Comparison of ENCODE assay signal across 25 cellular contexts in the genomic region with DNA sequence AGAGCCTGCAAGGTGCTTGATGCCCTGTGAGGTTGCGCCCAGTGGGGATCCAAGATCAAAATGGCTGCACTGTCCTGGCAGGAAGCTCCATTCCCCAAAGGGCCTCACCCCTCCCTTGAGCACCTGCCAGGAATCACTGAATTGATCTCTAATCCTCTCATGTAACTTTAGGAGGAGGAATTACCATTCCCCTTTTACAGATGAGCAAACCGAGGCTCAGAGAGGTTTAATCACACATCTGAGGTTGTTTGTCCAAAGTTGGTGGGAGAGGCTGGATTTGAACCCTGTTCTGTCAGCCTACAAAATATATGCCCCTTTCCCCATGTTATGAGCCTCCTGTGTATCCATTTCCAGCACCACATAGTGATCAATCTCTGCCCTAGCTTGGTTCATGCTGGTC. TPM values are rescaled to one million over a fixed set of nuclear protein-coding genes. Genes with fewer than 3 reads are reported as not detected.
DNase-seq lines count a peak whose midpoint lies in the region; ATAC-seq, FAIRE-seq and TF ChIP-seq lines count a peak whose summit lies in the region.
"Had no signal": no experiment of that assay in that cellular context is flagged by ENCODE, and none has a peak within 500 bp of the region (broad histone marks: within the 10 kb centered on the region; RNA-seq: fewer than 3 reads in every experiment).

No MANE protein-coding gene starts in this region.

- H3K9me3 ChIP-seq in WERI-Rb-1 (ENCODE audit: severe bottlenecking) (no peaks in the 10 kb centered on the region), K562 (replicated peaks; ENCODE audit: control insufficient read depth, insufficient read depth, low read depth, low read length) (no peaks in the 10 kb centered on the region), endothelial cell of umbilical vein (replicated peaks; ENCODE audit: control insufficient read depth, insufficient read depth, low read length) (no peaks in the 10 kb centered on the region), SK-N-SH (no peaks in the 10 kb centered on the region)
- H3K9me3 ChIP-seq: BE2C, HAP-1 had no signal

- H3K4me1 ChIP-seq in K562 (replicated peaks in 1 of 2; ENCODE audit: control insufficient read depth in 2 of 2, insufficient read depth in 2 of 2, low read length in 2 of 2): peaks cover 85 to 91% of the 10 kb centered on the region in 2 experiments
- no peaks in the 10 kb centered on the region for H3K4me1 ChIP-seq in endothelial cell of umbilical vein (ENCODE audit: control insufficient read depth, extremely low read depth, insufficient read depth, low read length)
- peaks cover 12 to 69% of the 10 kb centered on the region in 2 experiments; a peak in 2 of 4 replicates for H3K4me1 ChIP-seq in SK-N-SH (ENCODE audit: control insufficient read depth in 1 of 2, insufficient read depth in 2 of 2, low read depth in 1 of 2, low read length in 1 of 2)

- no peaks in the 10 kb centered on the region for H3K9me1 ChIP-seq in K562 (ENCODE audit: control insufficient read depth, insufficient read depth, low read length)
- no peaks in the 10 kb centered on the region for H3K9me1 ChIP-seq in endothelial cell of umbilical vein (replicated peaks; ENCODE audit: control insufficient read depth, extremely low read depth, insufficient read depth, low read length)

- TF ChIP-seq RAD21 in K562 (CRISPR knock-in tag; conservative IDR thresholded peaks at IDR 0.05 in 1 of 2, IDR thresholded peaks at IDR 0.05 in 1 of 2): no peak
- no peak for TF ChIP-seq RAD21 in SK-N-SH (IDR thresholded peaks at IDR 0.05; ENCODE audit: low read length)

- H4K20me1 ChIP-seq in K562 (replicated peaks; ENCODE audit: control insufficient read depth, insufficient read depth, low read length) (no peaks in the 10 kb centered on the region), endothelial cell of umbilical vein (replicated peaks; ENCODE audit: control insufficient read depth, extremely low read depth, insufficient read depth, low read length) (no peaks in the 10 kb centered on the region), SK-N-SH (ENCODE audit: insufficient read depth) (no peaks in the 10 kb centered on the region)

- FAIRE-seq in K562 (lab: Jason Lieb, UNC) (no peak), endothelial cell of umbilical vein (lab: Jason Lieb, UNC) (no peak)
- FAIRE-seq: A204.1, GM12878, GM19239 had no signal

- H3K27me3 ChIP-seq in WERI-Rb-1 (ENCODE audit: insufficient read depth, low read depth, severe bottlenecking) (no peaks in the 10 kb centered on the region), K562 (ENCODE audit: control insufficient read depth in 2 of 2, insufficient read depth in 2 of 2, low read length in 2 of 2) (no peaks in the 10 kb centered on the region), endothelial cell of umbilical vein (ENCODE audit: control insufficient read depth in 2 of 2, insufficient read depth in 2 of 2, low read length in 2 of 2) (peaks cover 69 to 72% of the 10 kb centered on the region in 2 experiments), SK-N-SH (ENCODE audit: insufficient read depth) (no peaks in the 10 kb centered on the region)
- H3K27me3 ChIP-seq: BE2C had no signal

- TF ChIP-seq POLR2A in K562 (conservative IDR thresholded peaks at IDR 0.05) (no peak), endothelial cell of umbilical vein (IDR thresholded peaks at IDR 0.05; ENCODE audit: low read depth, low read length) (no peak)

- no peaks in the 10 kb centered on the region for H3K9me2 ChIP-seq in SK-N-SH

- H3K4me2 ChIP-seq in K562 (ENCODE audit: insufficient read depth, low read length): no peak overlapping the region
- H3K4me2 ChIP-seq in endothelial cell of umbilical vein (ENCODE audit: insufficient read depth, low read length): no peak overlapping the region
- no peak overlapping the region for H3K4me2 ChIP-seq in SK-N-SH

- H3K4me3 ChIP-seq in WERI-Rb-1 (ENCODE audit: low read depth, low read length) (no peak overlapping the region), K562 (no peak overlapping the region), endothelial cell of umbilical vein (replicated peaks in 1 of 3; ENCODE audit: insufficient read depth in 1 of 3, low read depth in 1 of 3, low read length in 3 of 3) (no peak overlapping the region), SK-N-SH (ENCODE audit: low read depth in 2 of 2, low read length in 1 of 2) (no peak overlapping the region)
- H3K4me3 ChIP-seq: GM12878, HAP-1 had no signal

- no peak overlapping the region for H3K9ac ChIP-seq in K562 (ENCODE audit: insufficient read depth in 1 of 2, low read depth in 2 of 2, low read length in 2 of 2)
- H3K9ac ChIP-seq in endothelial cell of umbilical vein (replicated peaks; ENCODE audit: extremely low read depth, insufficient read depth, low read length): no peak overlapping the region
- H3K9ac ChIP-seq in SK-N-SH: no peak overlapping the region

- no peaks in the 10 kb centered on the region for H3F3A ChIP-seq in SK-N-SH (replicated peaks; ENCODE audit: insufficient read depth)

- no peak for DNase-seq in WERI-Rb-1
- no peak for DNase-seq in K562 (ENCODE audit: extremely low read depth in 1 of 4, low spot score in 3 of 4)
- DNase-seq in endothelial cell of umbilical vein (ENCODE audit: low read depth, low spot score): no peak
- DNase-seq in SK-N-SH: no peak
- DNase-seq: ACHN; BE2C; C1 segment of cervical spinal cord; CD4-positive, CD25-positive, alpha-beta regulatory T cell; CD8-positive, alpha-beta memory T cell; COR-L47; DMS 273 treated with DMSO at 0.1 percent for 48 hours; DMS53; DND-41; EL; IMR-90 had no signal

- no peak for TF ChIP-seq CTCF in WERI-Rb-1 (IDR thresholded peaks at IDR 0.05; ENCODE audit: low read depth, low read length)
- TF ChIP-seq CTCF in K562 (IDR thresholded peaks at IDR 0.05 in 2 of 3, conservative IDR thresholded peaks at IDR 0.05 in 1 of 3; ENCODE audit: insufficient read depth in 2 of 3, low read depth in 1 of 3, low read length in 3 of 3): no peak
- no peak for TF ChIP-seq CTCF in endothelial cell of umbilical vein (IDR thresholded peaks at IDR 0.05; ENCODE audit: extremely low read depth in 1 of 2, insufficient read depth in 1 of 2, low read depth in 1 of 2, low read length in 2 of 2)
- no peak for TF ChIP-seq CTCF in SK-N-SH (IDR thresholded peaks at IDR 0.05)

- ATAC-seq in K562 (no peak), HG02973 (IDR thresholded peaks at IDR 0.05; ENCODE audit: unreplicated experiment) (no peak), HG03280 (IDR thresholded peaks at IDR 0.05; ENCODE audit: unreplicated experiment) (no peak)
- ATAC-seq: GM12878 had no signal

- dilution Hi-C loops in endothelial cell of umbilical vein (cut with MboI; ENCODE audit: extremely low pct_ligation_motif_present, low sequenced_read_pairs): no loop called here

- CTCF ChIA-PET in K562 (lab: Yijun Ruan, JAX; ENCODE audit: low intra/inter-chr PET ratio) (no interaction called here), endothelial cell of umbilical vein (lab: Charles Lee) (interaction anchor here (1.7 to 12.6 kb wide), 4 partner anchors 13 to 122 kb away, joined by 4 to 731 read pairs (median 168); partner anchors contain the start of gene GMPPA), SK-N-SH (lab: Yijun Ruan, JAX) (interaction anchor here (1.9 to 62.1 kb wide), 5 partner anchors 16 to 136 kb away, joined by 4 to 2824 read pairs (median 168); partner anchors contain the start of genes ASIC4, CHPF, GMPPA and TMEM198)

- POLR2A ChIA-PET in K562 (lab: Yijun Ruan, JAX): no interaction called here
- POLR2A ChIA-PET in endothelial cell of umbilical vein (lab: Charles Lee): no interaction called here
- POLR2A ChIA-PET in SK-N-SH (lab: Yijun Ruan, JAX): interaction anchor here (1.4 to 8.0 kb wide), 3 partner anchors 12 to 71 kb away, joined by 5 to 210 read pairs (median 53); partner anchors contain the start of genes ASIC4 and GMPPA

- H3K79me2 ChIP-seq in K562 (ENCODE audit: control insufficient read depth, insufficient read depth, low read length): peaks cover 79% of the 10 kb centered on the region
- no peaks in the 10 kb centered on the region for H3K79me2 ChIP-seq in endothelial cell of umbilical vein (ENCODE audit: control insufficient read depth, insufficient read depth, low read length)
- no peaks in the 10 kb centered on the region for H3K79me2 ChIP-seq in SK-N-SH (ENCODE audit: insufficient read depth)

- WGBS in K562 (ENCODE audit: insufficient coverage, low coverage, missing lambda C conversion rate): 75% methylated on average over 2 of the region's 2 CpGs
- 61% methylated on average over 2 of the region's 2 CpGs for WGBS in SK-N-SH (ENCODE audit: low lambda C conversion rate)

- in situ Hi-C loops in K562 (cut with MboI): loop anchor here (5.0 to 10.0 kb wide), 2 partner anchors 33 to 50 kb away; no protein-coding TSS in a partner anchor

- intact Hi-C loops in K562 (cut with micrococcal nuclease) (no loop called here), endothelial cell of umbilical vein (cut with micrococcal nuclease) (no loop called here)

- H3K27ac ChIP-seq in WERI-Rb-1 (peak overlapping the region; percentile 96), K562 (ENCODE audit: extremely low read depth, low read depth, low read length) (no peak overlapping the region), endothelial cell of umbilical vein (ENCODE audit: insufficient read depth, low read depth, low read length) (no peak overlapping the region), SK-N-SH (ENCODE audit: low read depth in 2 of 2, low read length in 1 of 2) (peak overlapping the region in 1 of 2 experiments; percentile 98; a peak in 2 of 4 replicates)
- H3K27ac ChIP-seq: HL-60 had no signal

- BruUV-seq in K562 (replicated peaks; lab: Mats Ljungman, UMichigan): no TSS peak
- no TSS peak for BruUV-seq in endothelial cell of umbilical vein (replicated peaks; lab: Mats Ljungman, UMichigan)

- H2AFZ ChIP-seq in K562 (ENCODE audit: low read depth, low read length) (no peak overlapping the region), endothelial cell of umbilical vein (ENCODE audit: low read depth, low read length) (no peak overlapping the region), SK-N-SH (ENCODE audit: low read depth) (no peak overlapping the region)

- H3K36me3 ChIP-seq in WERI-Rb-1: no peaks in the 10 kb centered on the region; the same call in 1 of the 2 replicates
- H3K36me3 ChIP-seq in K562 (ENCODE audit: control insufficient read depth, insufficient read depth, low read length): peaks cover 29% of the 10 kb centered on the region; the same call in 2 of the 3 replicates
- H3K36me3 ChIP-seq in endothelial cell of umbilical vein (ENCODE audit: control insufficient read depth in 2 of 2, extremely low read depth in 1 of 2, insufficient read depth in 2 of 2, low read length in 2 of 2): no peaks in the 10 kb centered on the region
- no peaks in the 10 kb centered on the region for H3K36me3 ChIP-seq in SK-N-SH (replicated peaks in 1 of 2; ENCODE audit: control insufficient read depth in 1 of 2, insufficient read depth in 2 of 2, low read length in 1 of 2)
- H3K36me3 ChIP-seq: BE2C, HAP-1 had no signal

- TF ChIP-seq EP300 in K562 (IDR thresholded peaks at IDR 0.05; ENCODE audit: low read length) (no peak), SK-N-SH (IDR thresholded peaks at IDR 0.05; ENCODE audit: borderline replicate concordance in 1 of 2, low read depth in 1 of 2, low read length in 1 of 2) (no peak)

RNA-seq across cellular contexts. Expression of gene ASIC4, which starts 10.5 kb away (rescaled TPM):
- 14.4 and 30.7 TPM in 2 replicates for total RNA-seq in K562 (2011; cell fraction: chromatin; rRNA removed; ENCODE audit: low replicate concordance)
- 21.7 and 26.1 TPM in 2 replicates for total RNA-seq in K562 (2011; cell fraction: nucleolus; rRNA removed)
- total RNA-seq in K562 (2011; cell fraction: nucleoplasm; rRNA removed): 15.1 and 18.3 TPM in 2 replicates
- total RNA-seq in K562 (2014; rRNA removed): 17.7 and 24.8 TPM in 2 replicates
- total RNA-seq in K562 (2014; rRNA removed; fragmentation: Illumina TruSeq; extraction: Trizol): 2.3 and 3.8 TPM in 2 replicates
- total RNA-seq in K562 (2015; rRNA removed; fragmentation: Illumina TruSeq; extraction: Trizol): 9.6 and 9.8 TPM in 2 replicates
- total RNA-seq in K562 (2021): 13.5 and 14.7 TPM in 2 replicates
- 2.5 and 8.6 TPM in 2 replicates for polyA plus RNA-seq in K562 (2011; rRNA removed)
- polyA plus RNA-seq in K562 (2011; cell fraction: cytosol; rRNA removed): 4.7 and 5.7 TPM in 2 replicates
- 48.9 and 62.7 TPM in 2 replicates for polyA plus RNA-seq in K562 (2011; cell fraction: nucleus; rRNA removed)
- polyA plus RNA-seq in K562 (2012): 15.2 and 19.8 TPM in 2 replicates
- 4.8 and 5.0 TPM in 2 replicates for polyA plus RNA-seq in K562 (2014; fragmentation: Illumina TruSeq; extraction: Trizol)
- under 1 TPM; 0.07 to 0.08 TPM for polyA plus RNA-seq in K562 (2014; fragmentation: Nextera tagmentation; extraction: Ambion mirVana)
- 19.0 and 19.2 TPM in 2 replicates for polyA plus RNA-seq in K562 (2014; rRNA removed)
- polyA minus RNA-seq in K562 (2011; rRNA and poly(A)+ RNA removed): 2.5 and 4.5 TPM in 2 replicates
- polyA minus RNA-seq in K562 (2011; cell fraction: cytosol; rRNA and poly(A)+ RNA removed): 2.6 and 8.5 TPM in 2 replicates
- 13.9 and 26.5 TPM in 2 replicates for polyA minus RNA-seq in K562 (2011; cell fraction: nucleus; rRNA and poly(A)+ RNA removed)
- total RNA-seq in endothelial cell of umbilical vein: not detected in 2 replicates
- polyA plus RNA-seq in endothelial cell of umbilical vein: not detected in 2 replicates
- not detected in 2 replicates for polyA plus RNA-seq in endothelial cell of umbilical vein (2011; cell fraction: cytosol; rRNA removed)
- 0.05 TPM in 1 of 2 replicates, not detected in the other for polyA plus RNA-seq in endothelial cell of umbilical vein (2011; cell fraction: nucleus; rRNA removed)
- polyA plus RNA-seq in endothelial cell of umbilical vein (2012): not detected in 2 replicates
- polyA minus RNA-seq in endothelial cell of umbilical vein: 0.08 and 0.83 TPM in 2 replicates
- not detected for polyA minus RNA-seq in endothelial cell of umbilical vein (2011; cell fraction: cytosol; rRNA and poly(A)+ RNA removed)
- polyA minus RNA-seq in endothelial cell of umbilical vein (2011; cell fraction: nucleus; rRNA and poly(A)+ RNA removed): 0.14 TPM in 1 of 2 replicates, not detected in the other
- 0.05 and 0.10 TPM in 2 replicates for polyA plus RNA-seq in SK-N-SH (2012; rRNA removed)
- polyA plus RNA-seq in SK-N-SH (2012; cell fraction: cytosol; rRNA removed): 0.04 and 0.30 TPM in 2 replicates
- 0.79 and 1.00 TPM in 2 replicates for polyA plus RNA-seq in SK-N-SH (2012; cell fraction: nucleus; rRNA removed)
- total RNA-seq: CD8-positive, alpha-beta memory T cell; G401; GM12878; H4; HT1080; IMR-90 had no signal
- polyA plus RNA-seq: CD4-positive, CD25-positive, alpha-beta regulatory T cell; CD8-positive, alpha-beta memory T cell had no signal

RNA-seq across cellular contexts. Expression of gene CHPF, which starts 18.8 kb away (rescaled TPM):
- total RNA-seq in K562 (2011; cell fraction: chromatin; rRNA removed; ENCODE audit: low replicate concordance): 9.1 and 46.2 TPM in 2 replicates
- total RNA-seq in K562 (2011; cell fraction: nucleolus; rRNA removed): 74.1 and 96.4 TPM in 2 replicates
- 36.0 and 36.5 TPM in 2 replicates for total RNA-seq in K562 (2011; cell fraction: nucleoplasm; rRNA removed)
- total RNA-seq in K562 (2014; rRNA removed) (57.2 and 67.6 TPM in 2 replicates), K562 (2014; rRNA removed; fragmentation: Illumina TruSeq; extraction: Trizol) (1.5 and 2.0 TPM in 2 replicates), K562 (2015; rRNA removed; fragmentation: Illumina TruSeq; extraction: Trizol) (7.9 and 9.0 TPM in 2 replicates), K562 (2021) (40.1 and 41.1 TPM in 2 replicates), endothelial cell of umbilical vein (0.24 and 0.30 TPM in 2 replicates)
- polyA plus RNA-seq in K562 (2011; rRNA removed) (9.9 and 14.8 TPM in 2 replicates), K562 (2014; fragmentation: Illumina TruSeq; extraction: Trizol) (2.6 and 11.5 TPM in 2 replicates), K562 (2014; fragmentation: Nextera tagmentation; extraction: Ambion mirVana) (under 1 TPM; 0.15 to 0.35 TPM), K562 (2014; rRNA removed) (31.8 and 32.1 TPM in 2 replicates), endothelial cell of umbilical vein (0.32 and 0.72 TPM in 2 replicates), SK-N-SH (2012; rRNA removed) (119 and 141 TPM in 2 replicates)
- polyA plus RNA-seq in K562 (2011; cell fraction: cytosol; rRNA removed): 22.8 and 80.8 TPM in 2 replicates
- 25.6 and 44.2 TPM in 2 replicates for polyA plus RNA-seq in K562 (2011; cell fraction: nucleus; rRNA removed)
- 22.4 and 47.7 TPM in 2 replicates for polyA plus RNA-seq in K562 (2012)
- polyA minus RNA-seq in K562 (2011; rRNA and poly(A)+ RNA removed): 3.4 and 5.3 TPM in 2 replicates
- 25.0 and 30.2 TPM in 2 replicates for polyA minus RNA-seq in K562 (2011; cell fraction: cytosol; rRNA and poly(A)+ RNA removed)
- polyA minus RNA-seq in K562 (2011; cell fraction: nucleus; rRNA and poly(A)+ RNA removed): 24.2 and 27.0 TPM in 2 replicates
- 0.21 and 0.25 TPM in 2 replicates for polyA plus RNA-seq in endothelial cell of umbilical vein (2011; cell fraction: cytosol; rRNA removed)
- 0.10 and 0.16 TPM in 2 replicates for polyA plus RNA-seq in endothelial cell of umbilical vein (2011; cell fraction: nucleus; rRNA removed)
- polyA plus RNA-seq in endothelial cell of umbilical vein (2012): 0.46 and 2.0 TPM in 2 replicates
- 0.24 and 0.36 TPM in 2 replicates for polyA minus RNA-seq in endothelial cell of umbilical vein
- 27.1 TPM for polyA minus RNA-seq in endothelial cell of umbilical vein (2011; cell fraction: cytosol; rRNA and poly(A)+ RNA removed)
- 0.24 TPM in 1 of 2 replicates, not detected in the other for polyA minus RNA-seq in endothelial cell of umbilical vein (2011; cell fraction: nucleus; rRNA and poly(A)+ RNA removed)
- 65.6 and 129 TPM in 2 replicates for polyA plus RNA-seq in SK-N-SH (2012; cell fraction: cytosol; rRNA removed)
- 113 and 151 TPM in 2 replicates for polyA plus RNA-seq in SK-N-SH (2012; cell fraction: nucleus; rRNA removed)

RNA-seq across cellular contexts. Expression of gene TMEM198, which starts 19.0 kb away (rescaled TPM):
- 1.3 and 5.0 TPM in 2 replicates for total RNA-seq in K562 (2011; cell fraction: chromatin; rRNA removed; ENCODE audit: low replicate concordance)
- total RNA-seq in K562 (2011; cell fraction: nucleolus; rRNA removed): 4.3 and 6.5 TPM in 2 replicates
- total RNA-seq in K562 (2011; cell fraction: nucleoplasm; rRNA removed): 3.1 and 3.4 TPM in 2 replicates
- total RNA-seq in K562 (2014; rRNA removed): 1.1 and 2.5 TPM in 2 replicates
- total RNA-seq in K562 (2014; rRNA removed; fragmentation: Illumina TruSeq; extraction: Trizol): 0.38 and 0.47 TPM in 2 replicates
- total RNA-seq in K562 (2015; rRNA removed; fragmentation: Illumina TruSeq; extraction: Trizol): 0.98 and 1.1 TPM in 2 replicates
- total RNA-seq in K562 (2021): 2.4 and 3.8 TPM in 2 replicates
- 1.1 and 2.2 TPM in 2 replicates for polyA plus RNA-seq in K562 (2011; rRNA removed)
- polyA plus RNA-seq in K562 (2011; cell fraction: cytosol; rRNA removed): 2.6 and 3.9 TPM in 2 replicates
- 19.4 and 26.1 TPM in 2 replicates for polyA plus RNA-seq in K562 (2011; cell fraction: nucleus; rRNA removed)
- polyA plus RNA-seq in K562 (2012): 2.1 and 3.5 TPM in 2 replicates
- 1.0 and 1.3 TPM in 2 replicates for polyA plus RNA-seq in K562 (2014; fragmentation: Illumina TruSeq; extraction: Trizol)
- under 1 TPM; 0.03 TPM for polyA plus RNA-seq in K562 (2014; fragmentation: Nextera tagmentation; extraction: Ambion mirVana)
- 2.5 and 2.7 TPM in 2 replicates for polyA plus RNA-seq in K562 (2014; rRNA removed)
- polyA minus RNA-seq in K562 (2011; rRNA and poly(A)+ RNA removed): 0.36 and 0.81 TPM in 2 replicates
- 0.95 and 1.0 TPM in 2 replicates for polyA minus RNA-seq in K562 (2011; cell fraction: cytosol; rRNA and poly(A)+ RNA removed)
- 1.5 and 1.7 TPM in 2 replicates for polyA minus RNA-seq in K562 (2011; cell fraction: nucleus; rRNA and poly(A)+ RNA removed)
- not detected in 2 replicates for total RNA-seq in endothelial cell of umbilical vein
- polyA plus RNA-seq in endothelial cell of umbilical vein: not detected in 2 replicates
- polyA plus RNA-seq in endothelial cell of umbilical vein (2011; cell fraction: cytosol; rRNA removed): not detected in 2 replicates
- polyA plus RNA-seq in endothelial cell of umbilical vein (2011; cell fraction: nucleus; rRNA removed): not detected in 2 replicates
- polyA plus RNA-seq in endothelial cell of umbilical vein (2012): not detected in 2 replicates
- polyA minus RNA-seq in endothelial cell of umbilical vein: not detected in 2 replicates
- 1.2 TPM for polyA minus RNA-seq in endothelial cell of umbilical vein (2011; cell fraction: cytosol; rRNA and poly(A)+ RNA removed)
- polyA minus RNA-seq in endothelial cell of umbilical vein (2011; cell fraction: nucleus; rRNA and poly(A)+ RNA removed): not detected in 2 replicates
- 4.7 and 7.0 TPM in 2 replicates for polyA plus RNA-seq in SK-N-SH (2012; rRNA removed)
- polyA plus RNA-seq in SK-N-SH (2012; cell fraction: cytosol; rRNA removed): 1.0 and 1.7 TPM in 2 replicates
- 43.9 and 63.2 TPM in 2 replicates for polyA plus RNA-seq in SK-N-SH (2012; cell fraction: nucleus; rRNA removed)
- polyA plus RNA-seq: CD4-positive, CD25-positive, alpha-beta regulatory T cell; CD8-positive, alpha-beta memory T cell had no signal

RNA-seq across cellular contexts. Expression of gene GMPPA, which starts 26.1 kb away (rescaled TPM):
- 76.3 and 182 TPM in 2 replicates for total RNA-seq in K562 (2011; cell fraction: chromatin; rRNA removed; ENCODE audit: low replicate concordance)
- total RNA-seq in K562 (2011; cell fraction: nucleolus; rRNA removed): 113 and 116 TPM in 2 replicates
- 78.7 and 92.4 TPM in 2 replicates for total RNA-seq in K562 (2011; cell fraction: nucleoplasm; rRNA removed)
- total RNA-seq in K562 (2014; rRNA removed) (66.7 and 93.8 TPM in 2 replicates), K562 (2014; rRNA removed; fragmentation: Illumina TruSeq; extraction: Trizol) (38.5 and 47.9 TPM in 2 replicates), K562 (2015; rRNA removed; fragmentation: Illumina TruSeq; extraction: Trizol) (59.6 and 65.4 TPM in 2 replicates), K562 (2021) (69.7 and 71.3 TPM in 2 replicates), endothelial cell of umbilical vein (34.1 and 39.1 TPM in 2 replicates)
- polyA plus RNA-seq in K562 (2011; rRNA removed) (101 and 108 TPM in 2 replicates), K562 (2014; fragmentation: Illumina TruSeq; extraction: Trizol) (82.1 and 90.5 TPM in 2 replicates), K562 (2014; fragmentation: Nextera tagmentation; extraction: Ambion mirVana) (10 to 100 TPM in 1 of 2 experiments, 1 to 10 TPM in 1; 7.0 to 24.7 TPM), K562 (2014; rRNA removed) (71.2 and 75.4 TPM in 2 replicates), endothelial cell of umbilical vein (104 and 126 TPM in 2 replicates), SK-N-SH (2012; rRNA removed) (61.3 and 75.1 TPM in 2 replicates)
- polyA plus RNA-seq in K562 (2011; cell fraction: cytosol; rRNA removed): 152 and 203 TPM in 2 replicates
- 219 and 235 TPM in 2 replicates for polyA plus RNA-seq in K562 (2011; cell fraction: nucleus; rRNA removed)
- polyA plus RNA-seq in K562 (2012): 99.0 and 134 TPM in 2 replicates
- 73.2 and 103 TPM in 2 replicates for polyA minus RNA-seq in K562 (2011; rRNA and poly(A)+ RNA removed)
- 47.8 and 64.1 TPM in 2 replicates for polyA minus RNA-seq in K562 (2011; cell fraction: cytosol; rRNA and poly(A)+ RNA removed)
- polyA minus RNA-seq in K562 (2011; cell fraction: nucleus; rRNA and poly(A)+ RNA removed): 38.2 and 59.0 TPM in 2 replicates
- 56.3 and 59.4 TPM in 2 replicates for polyA plus RNA-seq in endothelial cell of umbilical vein (2011; cell fraction: cytosol; rRNA removed)
- 114 and 130 TPM in 2 replicates for polyA plus RNA-seq in endothelial cell of umbilical vein (2011; cell fraction: nucleus; rRNA removed)
- polyA plus RNA-seq in endothelial cell of umbilical vein (2012): 45.4 and 47.2 TPM in 2 replicates
- polyA minus RNA-seq in endothelial cell of umbilical vein: 68.7 and 80.4 TPM in 2 replicates
- 21.7 TPM for polyA minus RNA-seq in endothelial cell of umbilical vein (2011; cell fraction: cytosol; rRNA and poly(A)+ RNA removed)
- 17.2 and 32.6 TPM in 2 replicates for polyA minus RNA-seq in endothelial cell of umbilical vein (2011; cell fraction: nucleus; rRNA and poly(A)+ RNA removed)
- polyA plus RNA-seq in SK-N-SH (2012; cell fraction: cytosol; rRNA removed): 27.7 and 39.9 TPM in 2 replicates
- polyA plus RNA-seq in SK-N-SH (2012; cell fraction: nucleus; rRNA removed): 157 and 170 TPM in 2 replicates

RNA-seq across cellular contexts. Expression of gene OBSL1, which starts 46.5 kb away (rescaled TPM):
- total RNA-seq in K562 (2011; cell fraction: chromatin; rRNA removed; ENCODE audit: low replicate concordance): 21.4 and 68.9 TPM in 2 replicates
- 49.9 and 55.4 TPM in 2 replicates for total RNA-seq in K562 (2011; cell fraction: nucleolus; rRNA removed)
- 22.7 and 27.9 TPM in 2 replicates for total RNA-seq in K562 (2011; cell fraction: nucleoplasm; rRNA removed)
- total RNA-seq in K562 (2014; rRNA removed): 14.9 and 19.2 TPM in 2 replicates
- total RNA-seq in K562 (2014; rRNA removed; fragmentation: Illumina TruSeq; extraction: Trizol): 2.5 and 3.0 TPM in 2 replicates
- 8.6 and 9.6 TPM in 2 replicates for total RNA-seq in K562 (2015; rRNA removed; fragmentation: Illumina TruSeq; extraction: Trizol)
- 24.5 and 26.6 TPM in 2 replicates for total RNA-seq in K562 (2021)
- 10.2 and 14.7 TPM in 2 replicates for polyA plus RNA-seq in K562 (2011; rRNA removed)
- polyA plus RNA-seq in K562 (2011; cell fraction: cytosol; rRNA removed): 9.2 and 21.4 TPM in 2 replicates
- 91.1 and 133 TPM in 2 replicates for polyA plus RNA-seq in K562 (2011; cell fraction: nucleus; rRNA removed)
- polyA plus RNA-seq in K562 (2012): 27.0 and 40.4 TPM in 2 replicates
- 6.8 and 12.6 TPM in 2 replicates for polyA plus RNA-seq in K562 (2014; fragmentation: Illumina TruSeq; extraction: Trizol)
- 1 to 10 TPM; 1.2 to 1.9 TPM for polyA plus RNA-seq in K562 (2014; fragmentation: Nextera tagmentation; extraction: Ambion mirVana)
- polyA plus RNA-seq in K562 (2014; rRNA removed): 19.3 and 19.8 TPM in 2 replicates
- 6.2 and 8.2 TPM in 2 replicates for polyA minus RNA-seq in K562 (2011; rRNA and poly(A)+ RNA removed)
- 14.2 and 18.7 TPM in 2 replicates for polyA minus RNA-seq in K562 (2011; cell fraction: cytosol; rRNA and poly(A)+ RNA removed)
- 17.0 and 18.6 TPM in 2 replicates for polyA minus RNA-seq in K562 (2011; cell fraction: nucleus; rRNA and poly(A)+ RNA removed)
- total RNA-seq in endothelial cell of umbilical vein: 8.0 and 16.7 TPM in 2 replicates
- 20.4 and 20.7 TPM in 2 replicates for polyA plus RNA-seq in endothelial cell of umbilical vein
- 11.0 and 16.3 TPM in 2 replicates for polyA plus RNA-seq in endothelial cell of umbilical vein (2011; cell fraction: cytosol; rRNA removed)
- 62.3 and 82.6 TPM in 2 replicates for polyA plus RNA-seq in endothelial cell of umbilical vein (2011; cell fraction: nucleus; rRNA removed)
- 5.8 and 12.1 TPM in 2 replicates for polyA plus RNA-seq in endothelial cell of umbilical vein (2012)
- 16.3 and 22.4 TPM in 2 replicates for polyA minus RNA-seq in endothelial cell of umbilical vein
- 21.9 TPM for polyA minus RNA-seq in endothelial cell of umbilical vein (2011; cell fraction: cytosol; rRNA and poly(A)+ RNA removed)
- polyA minus RNA-seq in endothelial cell of umbilical vein (2011; cell fraction: nucleus; rRNA and poly(A)+ RNA removed): 9.1 and 23.4 TPM in 2 replicates
- 70.9 and 93.0 TPM in 2 replicates for polyA plus RNA-seq in SK-N-SH (2012; rRNA removed)
- polyA plus RNA-seq in SK-N-SH (2012; cell fraction: cytosol; rRNA removed): 27.1 and 45.0 TPM in 2 replicates
- polyA plus RNA-seq in SK-N-SH (2012; cell fraction: nucleus; rRNA removed): 274 and 319 TPM in 2 replicates
- polyA plus RNA-seq: CD4-positive, CD25-positive, alpha-beta regulatory T cell; CD8-positive, alpha-beta memory T cell had no signal
